In genomic region chr17:58586009-58586408, GRCh38 we compare ENCODE assay signal across 20 cellular contexts.
"Had no signal": no experiment of that assay in that cellular context is flagged by ENCODE, and none has a peak within 500 bp of the region (broad histone marks: within the 10 kb centered on the region; RNA-seq: fewer than 3 reads in every experiment).

No MANE protein-coding gene starts in this region.

- H3K36me3 ChIP-seq: MG63, SJSA1 had no signal

- H3K9me3 ChIP-seq: MG63, SJSA1 had no signal

- DNase-seq: Karpas-422, KG1, MG63, NCI-H1092 treated with DMSO at 0.1 percent for 48 hours, NCI-H1436, NCI-H187, NCI-H2029, NCI-H2081 treated with DMSO at 0.1 percent for 48 hours, NCI-H2171, NCI-H226, NCI-H446, NCI-H510A, NCI-H524 treated with DMSO at 0.1 percent for 48 hours, NCI-H69, NCI-H774, Right ventricle myocardium superior, RPMI8226, SIG-M5 had no signal

- H3K27me3 ChIP-seq: MG63, SJSA1 had no signal

- H3K27ac ChIP-seq: SJSA1, SK-N-MC had no signal

- H3K4me3 ChIP-seq: MG63, SJSA1, SK-N-MC had no signal

- H3K4me1 ChIP-seq: SJSA1 had no signal
